In genomic region chr6:6696867-6697531, GRCh38 we compare ENCODE assay signal across 7 cellular contexts.
DNase-seq lines count a peak whose midpoint lies in the region; ATAC-seq and TF ChIP-seq lines count a peak whose summit lies in the region.

No MANE protein-coding gene starts in this region.

- H3K4me1 ChIP-seq in SJSA1 (replicated peaks) = peaks cover 10% of the 10 kb centered on the region

- DNase-seq in ELR (ENCODE audit: low read depth) (peak; percentile 64), LHCN-M2 (ENCODE audit: low read depth) (peak; percentile 34), SJSA1 (ENCODE audit: low read depth in 1 of 2, low spot score in 2 of 2) (peak; percentile 44 to 55), fibroblast of peridontal ligament (ENCODE audit: extremely low read depth) (peak; percentile 29), nucleus accumbens (lab: John Stamatoyannopoulos, UW) (peak in 31 of 56 donors; percentile 3 to 75 (median 22))

- H3K27ac ChIP-seq in SJSA1 = no peak overlapping the region

- ATAC-seq in GM18861 (IDR thresholded peaks at IDR 0.05; ENCODE audit: unreplicated experiment) (no peak), GM18505 (IDR thresholded peaks at IDR 0.05; ENCODE audit: unreplicated experiment) (no peak)

- H3K9me3 ChIP-seq in SJSA1 (replicated peaks) = no peaks in the 10 kb centered on the region

- no peaks in the 10 kb centered on the region for H3K27me3 ChIP-seq in SJSA1 (replicated peaks)

- no peak overlapping the region for H3K4me3 ChIP-seq in SJSA1

- TF ChIP-seq POLR2A in GM18505 (IDR thresholded peaks at IDR 0.05; ENCODE audit: borderline replicate concordance, extremely low read depth, insufficient read depth, insufficient read length) = no peak

- no peaks in the 10 kb centered on the region for H3K36me3 ChIP-seq in SJSA1
